Comparison of ENCODE assay signal across 8 cellular contexts in the genomic region with DNA sequence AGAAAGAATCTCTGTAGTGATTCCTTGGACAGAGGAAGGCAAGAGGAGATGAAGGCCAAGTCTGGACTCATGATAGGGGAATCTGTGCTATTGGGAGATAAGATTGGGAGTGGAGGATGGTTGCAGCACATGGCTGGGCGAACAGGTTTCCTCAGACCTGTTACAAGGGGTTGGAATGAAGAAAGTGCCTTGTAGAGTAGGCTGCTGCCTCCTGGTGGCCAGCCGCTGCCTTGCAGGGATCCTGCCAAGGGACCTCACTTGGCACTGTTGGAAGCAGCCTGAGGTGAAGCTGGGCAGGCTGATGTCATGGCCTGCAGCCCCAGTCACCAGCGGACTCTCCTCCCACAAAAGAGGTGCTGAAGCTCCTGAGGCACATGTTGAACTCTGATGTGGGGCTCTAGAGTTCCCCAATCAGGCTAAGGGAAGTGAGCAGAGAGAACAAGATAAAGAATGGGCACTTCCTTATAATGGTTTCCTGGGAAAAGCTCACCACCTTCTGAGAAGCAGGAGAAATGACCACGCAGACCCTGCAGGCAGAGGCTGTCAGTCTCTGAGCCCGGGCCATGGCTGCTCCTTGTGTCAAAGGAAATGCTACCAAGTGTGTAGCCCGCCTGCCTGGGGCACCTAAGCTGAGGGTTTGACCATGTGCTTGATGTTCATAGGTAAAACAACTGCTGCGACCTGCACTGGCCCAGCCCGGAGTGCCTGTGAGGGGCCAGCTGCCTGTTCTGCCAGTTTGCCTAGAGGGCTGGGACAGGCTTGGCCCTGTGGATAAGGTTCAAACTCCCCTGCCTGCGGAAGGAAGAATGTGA. TPM values are rescaled to one million over a fixed set of nuclear protein-coding genes. Genes with fewer than 3 reads are reported as not detected.
A peak's percentile ranks its signal among the peaks of the same experiment; 100 is the strongest.
DNase-seq lines count a peak whose midpoint lies in the region; ATAC-seq, FAIRE-seq and TF ChIP-seq lines count a peak whose summit lies in the region.

No MANE protein-coding gene starts in this region.

- TF ChIP-seq CTCF in kidney (IDR thresholded peaks at IDR 0.05; ENCODE audit: borderline replicate concordance, extremely low read depth, insufficient read depth), result peak; percentile 96

- intact Hi-C loops in kidney (cut with DNase I), result loop anchor here (5.0 kb wide), 1 partner anchor 167 kb away; a partner anchor contains a TSS

- DNase-seq in AML-193 (lab: John Stamatoyannopoulos, UW) (peak; percentile 89 to 90), NCI-H2227 (lab: John Stamatoyannopoulos, UW; ENCODE audit: unreplicated experiment) (peak; percentile 82), kidney (peak; percentile 91)
- peak; percentile 64 for DNase-seq in activated CD4-positive, CD25-positive, alpha-beta regulatory T cell treated with anti-CD3 and anti-CD28 coated beads, Interleukin-2, amount 50 U/mL, for 16 hours (ENCODE audit: low read depth, low spot score)
- DNase-seq in central memory CD4-positive, alpha-beta T cell, result peak; percentile 66
- DNase-seq in stimulated activated CD4-positive, alpha-beta T cell treated with anti-CD3 and anti-CD28 coated beads, Interleukin-1b, Interleukin-23, amount 100 ng/mL, for 1 hour (ENCODE audit: low read depth in 2 of 2), result peak; percentile 48 to 69

- H3K4me1 ChIP-seq in kidney (ENCODE audit: control insufficient read depth in 1 of 2, insufficient read depth in 1 of 2, low read depth in 1 of 2, low read length in 2 of 2), result peaks cover 26 to 29% of the 10 kb centered on the region in 2 donors

- H3K9ac ChIP-seq in kidney (ENCODE audit: low read length in 2 of 2), result no peak overlapping the region

- ATAC-seq in GM21526 (IDR thresholded peaks at IDR 0.05; ENCODE audit: low FRiP score, unreplicated experiment), result peak; percentile 31
- ATAC-seq in HG02870 (IDR thresholded peaks at IDR 0.05; ENCODE audit: unreplicated experiment), result no peak

- H3K4me3 ChIP-seq in kidney (ENCODE audit: low read length in 2 of 2), result no peak overlapping the region

- H3K36me3 ChIP-seq in kidney (ENCODE audit: control insufficient read depth in 1 of 2, insufficient read depth in 2 of 2, low read length in 2 of 2), result peaks cover 0 to 3% of the 10 kb centered on the region in 2 donors

- H3K9me3 ChIP-seq in kidney (ENCODE audit: control insufficient read depth in 1 of 2, low read length in 2 of 2), result no peaks in the 10 kb centered on the region

- FAIRE-seq in kidney (lab: Jason Lieb, UNC), result no peak

- no peak overlapping the region for H3K27ac ChIP-seq in kidney (ENCODE audit: low read depth in 2 of 2, low read length in 2 of 2)

RNA-seq across cellular contexts. Expression of a gene that starts 1.6 kb away (rescaled TPM):
- total RNA-seq in kidney, result 68.0 TPM
- polyA plus RNA-seq in kidney (ENCODE audit: insufficient read depth, low read depth, low replicate concordance), result 208 TPM

RNA-seq across cellular contexts. Expression of a gene that starts 37.4 kb away (rescaled TPM):
- total RNA-seq in kidney, result 0.57 TPM
- polyA plus RNA-seq in kidney (ENCODE audit: insufficient read depth, low read depth, low replicate concordance), result not detected
